In genomic region chr6:33787954-33788693, GRCh38 we compare ENCODE assay signal across 1 cellular context.
TF ChIP-seq lines count a peak whose summit lies in the region.

No MANE protein-coding gene starts in this region.

TF ChIP-seq in GM12878, 131 proteins besides CTCF, POLR2A, EP300 and RAD21 (continued from another document):
- peak; percentile 30; the same call in 1 of the 2 replicates for TF ChIP-seq ELK1 (IDR thresholded peaks at IDR 0.05; ENCODE audit: low read depth, low read length)
- TF ChIP-seq ZNF217 (IDR thresholded peaks at IDR 0.05): no peak
- no peak for TF ChIP-seq EZH2 (IDR thresholded peaks at IDR 0.05; ENCODE audit: borderline replicate concordance, control insufficient read depth, low read depth, low read length)
- TF ChIP-seq NBN (IDR thresholded peaks at IDR 0.05): peak; percentile 70; the same call in 1 of the 2 replicates
- TF ChIP-seq NFXL1 (IDR thresholded peaks at IDR 0.05; ENCODE audit: borderline replicate concordance): no peak
- no peak for TF ChIP-seq CUX1 (IDR thresholded peaks at IDR 0.05; ENCODE audit: insufficient replicate concordance, low read depth, low read length)
- peak; percentile 68; the same call in 1 of the 2 replicates for TF ChIP-seq RUNX3 (IDR thresholded peaks at IDR 0.05; ENCODE audit: low read length)
- no peak for TF ChIP-seq IRF3 (IDR thresholded peaks at IDR 0.05)
- peak in 1 of 2 experiments; percentile 26; a peak in 1 of 4 replicates for TF ChIP-seq BHLHE40 (IDR thresholded peaks at IDR 0.05; ENCODE audit: borderline replicate concordance in 1 of 2, low read depth in 2 of 2, low read length in 1 of 2)
- peak; percentile 18; the same call in 1 of the 2 replicates for TF ChIP-seq POLR2AphosphoS5 (IDR thresholded peaks at IDR 0.05; ENCODE audit: low read length)
- no peak for TF ChIP-seq CHD1 (IDR thresholded peaks at IDR 0.05; ENCODE audit: low read depth, low read length)
